12 cellular contexts compared by ENCODE assay signal in the genomic region with DNA sequence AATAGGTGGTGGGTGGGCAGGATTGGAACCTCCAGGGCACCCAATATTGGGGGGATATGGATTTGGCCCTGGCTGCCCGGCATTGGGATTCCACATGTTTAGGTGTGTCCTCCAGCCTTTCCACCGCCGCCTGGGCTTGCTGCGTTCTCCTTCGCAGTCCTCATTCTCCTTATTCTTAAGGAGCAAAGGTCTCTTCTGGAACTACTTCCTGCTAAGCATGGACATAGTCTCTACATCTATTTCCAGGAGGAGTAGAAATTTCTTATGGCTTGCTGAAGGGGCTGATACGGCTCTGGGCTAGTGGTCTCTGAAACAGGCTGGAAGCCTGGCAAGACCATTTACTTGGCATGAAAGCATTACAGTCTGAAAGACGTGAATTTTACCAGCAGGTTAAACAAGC. TPM values are rescaled to one million over a fixed set of nuclear protein-coding genes. Genes with fewer than 3 reads are reported as not detected.
DNase-seq lines count a peak whose midpoint lies in the region; ATAC-seq and TF ChIP-seq lines count a peak whose summit lies in the region.
"Had no signal": no experiment of that assay in that cellular context is flagged by ENCODE, and none has a peak within 500 bp of the region (broad histone marks: within the 10 kb centered on the region; RNA-seq: fewer than 3 reads in every experiment).

No MANE protein-coding gene starts in this region.

- intact Hi-C loops in posterior vena cava (cut with DNase I) (no loop called here), head of caudate nucleus (cut with DNase I) (no loop called here)

- H3K27ac ChIP-seq in BLaER1 (no peak overlapping the region), right atrium auricular region (no peak overlapping the region)

- H3K9me3 ChIP-seq in BLaER1 (peaks cover 13% of the 10 kb centered on the region), right atrium auricular region (peaks cover 0 to 12% of the 10 kb centered on the region in 2 donors)

- no peaks in the 10 kb centered on the region for H3K27me3 ChIP-seq in BLaER1
- no peaks in the 10 kb centered on the region for H3K27me3 ChIP-seq in right atrium auricular region

- peak overlapping the region; percentile 82 for H3K4me2 ChIP-seq in BLaER1

- DNase-seq in HT-29 (ENCODE audit: low spot score), result peak; percentile 88
- DNase-seq in activated naive CD8-positive, alpha-beta T cell treated with anti-CD3 and anti-CD28 coated beads, Interleukin-2, amount 10 ng/mL, durations not matched to agents 7 days and 5 days, result no peak
- DNase-seq in naive thymus-derived CD8-positive, alpha-beta T cell, result no peak
- DNase-seq in posterior vena cava (ENCODE audit: low spot score), result no peak
- DNase-seq in head of caudate nucleus, result no peak
- no peak for DNase-seq in right atrium auricular region (ENCODE audit: low spot score)
- DNase-seq: activated naive CD4-positive, alpha-beta T cell treated with Interleukin-2 at 50 U/mL for 16 hours; cerebellar nuclear complex; GDM1; H9 had no signal

- H3K27ac Mint-ChIP-seq in activated naive CD8-positive, alpha-beta T cell treated with anti-CD3 and anti-CD28 coated beads, Interleukin-2, amount 10 ng/mL, durations not matched to agents 7 days and 5 days, result peak overlapping the region; percentile 65
- H3K27ac Mint-ChIP-seq in naive thymus-derived CD8-positive, alpha-beta T cell, result peak overlapping the region in 9 of 10 donors; percentile 45 to 93 (median 77)
- H3K27ac Mint-ChIP-seq: H9 had no signal

- ATAC-seq in activated naive CD8-positive, alpha-beta T cell treated with anti-CD3 and anti-CD28 coated beads, Interleukin-2, amount 10 ng/mL, durations not matched to agents 7 days and 5 days (ENCODE audit: low read depth), result no peak
- no peak for ATAC-seq in naive thymus-derived CD8-positive, alpha-beta T cell
- ATAC-seq in GM19455 (IDR thresholded peaks at IDR 0.05; ENCODE audit: unreplicated experiment), result no peak

- H3K4me3 Mint-ChIP-seq in activated naive CD8-positive, alpha-beta T cell treated with anti-CD3 and anti-CD28 coated beads, Interleukin-2, amount 10 ng/mL, durations not matched to agents 7 days and 5 days, result no peak overlapping the region
- H3K4me3 Mint-ChIP-seq in naive thymus-derived CD8-positive, alpha-beta T cell, result peak overlapping the region in 8 of 10 donors; percentile 19 to 88 (median 56)
- H3K4me3 Mint-ChIP-seq: H9 had no signal

- H3K4me3 ChIP-seq in BLaER1 (no peak overlapping the region), right atrium auricular region (no peak overlapping the region)

- H4K20me1 ChIP-seq in BLaER1, result peaks cover 13% of the 10 kb centered on the region; the same call in 1 of the 2 replicates

- H3K4me1 ChIP-seq in BLaER1 (peaks cover 50% of the 10 kb centered on the region), right atrium auricular region (no peaks in the 10 kb centered on the region)

- no peak for TF ChIP-seq CTCF in right atrium auricular region (IDR thresholded peaks at IDR 0.05)

- H3K36me3 ChIP-seq in BLaER1 (no peaks in the 10 kb centered on the region), right atrium auricular region (no peaks in the 10 kb centered on the region)

- H3K9me3 Mint-ChIP-seq in activated naive CD8-positive, alpha-beta T cell treated with anti-CD3 and anti-CD28 coated beads, Interleukin-2, amount 10 ng/mL, durations not matched to agents 7 days and 5 days, result peaks cover 19% of the 10 kb centered on the region
- H3K9me3 Mint-ChIP-seq in naive thymus-derived CD8-positive, alpha-beta T cell, result peaks cover 3 to 20% (median 18%) of the 10 kb centered on the region in 9 donors

- POLR2A ChIA-PET in activated naive CD8-positive, alpha-beta T cell treated with anti-CD3 and anti-CD28 coated beads, Interleukin-2, amount 10 ng/mL, durations not matched to agents 7 days and 5 days (lab: Charles Lee), result interaction anchor here (1.5 to 6.3 kb wide), 2 partner anchors 10 to 27 kb away, joined by 16 to 80 read pairs; a partner anchor contains a TSS
- POLR2A ChIA-PET in naive thymus-derived CD8-positive, alpha-beta T cell (lab: Charles Lee), result interaction anchor here (0.7 to 7.3 kb wide), 6 partner anchors 8 to 33 kb away, joined by 3 to 96 read pairs (median 15); a partner anchor contains a TSS

- H3K27me3 Mint-ChIP-seq in activated naive CD8-positive, alpha-beta T cell treated with anti-CD3 and anti-CD28 coated beads, Interleukin-2, amount 10 ng/mL, durations not matched to agents 7 days and 5 days, result no peaks in the 10 kb centered on the region
- H3K27me3 Mint-ChIP-seq in naive thymus-derived CD8-positive, alpha-beta T cell, result no peaks in the 10 kb centered on the region

- no peak overlapping the region for H3K9ac ChIP-seq in BLaER1

- H3K36me3 Mint-ChIP-seq in activated naive CD8-positive, alpha-beta T cell treated with anti-CD3 and anti-CD28 coated beads, Interleukin-2, amount 10 ng/mL, durations not matched to agents 7 days and 5 days, result peaks cover 35% of the 10 kb centered on the region
- peaks cover 14 to 21% (median 18%) of the 10 kb centered on the region in 3 donors for H3K36me3 Mint-ChIP-seq in naive thymus-derived CD8-positive, alpha-beta T cell

- peaks cover 49% of the 10 kb centered on the region for H3K4me1 Mint-ChIP-seq in activated naive CD8-positive, alpha-beta T cell treated with anti-CD3 and anti-CD28 coated beads, Interleukin-2, amount 10 ng/mL, durations not matched to agents 7 days and 5 days
- H3K4me1 Mint-ChIP-seq in naive thymus-derived CD8-positive, alpha-beta T cell, result peaks cover 44 to 88% (median 79%) of the 10 kb centered on the region in 4 donors

RNA-seq across cellular contexts. Expression of a gene that starts 9.2 kb away (rescaled TPM):
- total RNA-seq in HT-29 (2014; rRNA removed; shearing (Covaris generic)), result 10.1 and 14.8 TPM in 2 replicates
- 10 to 100 TPM; 13.1 to 14.0 TPM for total RNA-seq in activated naive CD8-positive, alpha-beta T cell treated with anti-CD3 and anti-CD28 coated beads, Interleukin-2, amount 10 ng/mL, durations not matched to agents 7 days and 5 days
- total RNA-seq in naive thymus-derived CD8-positive, alpha-beta T cell, result 100 to 1,000 TPM; 223 to 230 TPM
- 10 to 100 TPM in 1 of 3 donors, 1 to 10 TPM in 2; 2.7 to 11.6 (median 3.1) TPM for polyA plus RNA-seq in naive thymus-derived CD8-positive, alpha-beta T cell
- total RNA-seq in posterior vena cava (10 to 100 TPM; 42.1 to 98.8 TPM), right atrium auricular region (10 to 100 TPM in 1 of 2 donors, 1 to 10 TPM in 1; 3.6 to 45.5 TPM)

RNA-seq across cellular contexts. Expression of a gene that starts 27.4 kb away (rescaled TPM):
- total RNA-seq in HT-29 (2014; rRNA removed; shearing (Covaris generic)), result 284 and 351 TPM in 2 replicates
- total RNA-seq in activated naive CD8-positive, alpha-beta T cell treated with anti-CD3 and anti-CD28 coated beads, Interleukin-2, amount 10 ng/mL, durations not matched to agents 7 days and 5 days, result 10 to 100 TPM; 81.9 to 84.5 TPM
- 10 to 100 TPM; 38.7 to 44.3 TPM for total RNA-seq in naive thymus-derived CD8-positive, alpha-beta T cell
- 10 to 100 TPM; 71.3 to 80.4 (median 72.8) TPM for polyA plus RNA-seq in naive thymus-derived CD8-positive, alpha-beta T cell
- total RNA-seq in posterior vena cava (10 to 100 TPM; 59.0 to 67.1 TPM), right atrium auricular region (10 to 100 TPM; 76.0 to 90.2 TPM)

RNA-seq across cellular contexts. Expression of a gene that starts 53.3 kb away (rescaled TPM):
- not detected in 2 replicates for total RNA-seq in HT-29 (2014; rRNA removed; shearing (Covaris generic))
- 1 to 10 TPM; 9.3 to 9.9 TPM for total RNA-seq in activated naive CD8-positive, alpha-beta T cell treated with anti-CD3 and anti-CD28 coated beads, Interleukin-2, amount 10 ng/mL, durations not matched to agents 7 days and 5 days
- total RNA-seq in naive thymus-derived CD8-positive, alpha-beta T cell, result 10 to 100 TPM; 17.6 to 22.0 TPM
- 1 to 10 TPM; 4.0 to 6.4 (median 6.2) TPM for polyA plus RNA-seq in naive thymus-derived CD8-positive, alpha-beta T cell
- total RNA-seq in posterior vena cava, result 1 to 10 TPM; 5.7 to 5.9 TPM
- 1 to 10 TPM; 3.9 to 4.3 TPM for total RNA-seq in right atrium auricular region
